In the genomic region with DNA sequence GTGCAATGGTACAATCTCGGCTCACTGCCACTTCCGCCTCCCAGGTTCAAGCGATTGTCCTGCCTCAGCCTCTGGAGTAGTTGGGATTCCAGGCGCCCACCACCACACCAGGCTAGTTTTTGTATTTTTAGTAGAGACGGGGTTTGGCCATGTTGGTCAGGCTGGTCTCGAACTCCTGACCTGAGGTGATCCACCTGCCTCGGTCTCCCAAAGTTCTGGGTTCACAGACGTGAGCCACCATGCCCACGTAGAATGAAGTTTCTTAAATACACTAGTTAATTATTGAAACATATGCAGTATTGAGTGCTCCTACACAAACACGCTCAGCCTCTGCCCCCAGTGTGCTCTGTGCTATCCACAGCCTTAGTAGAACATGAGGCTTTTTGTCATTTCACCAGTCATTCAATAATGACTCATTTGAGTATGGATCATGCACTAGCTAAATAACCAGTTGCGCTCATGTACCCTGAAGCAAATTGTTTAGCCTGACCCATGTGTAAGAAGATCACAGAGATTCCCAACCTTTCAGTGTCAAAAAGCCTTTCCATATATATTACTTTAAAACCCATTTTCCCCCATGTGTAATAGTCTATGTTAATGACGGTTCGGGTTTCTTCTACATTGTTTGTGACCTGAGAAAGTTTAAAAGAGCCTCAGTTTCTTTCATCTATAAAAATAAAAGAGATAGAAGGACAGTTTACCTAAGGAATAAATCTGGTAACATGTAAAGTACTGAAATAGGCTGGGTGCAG, we compare ENCODE assay signal across 8 cellular contexts. TPM values are rescaled to one million over a fixed set of nuclear protein-coding genes. Genes with fewer than 3 reads are reported as not detected.
DNase-seq lines count a peak whose midpoint lies in the region; ATAC-seq and TF ChIP-seq lines count a peak whose summit lies in the region.

No MANE protein-coding gene starts in this region.

- H3K27me3 ChIP-seq in neutrophil = no peaks in the 10 kb centered on the region
- H3K27me3 ChIP-seq in aorta (ENCODE audit: control insufficient read depth in 1 of 2, insufficient read depth in 2 of 2, low read length in 1 of 2) = peaks cover 0 to 2% of the 10 kb centered on the region in 2 donors
- H3K27me3 ChIP-seq in HAP-1 (ENCODE audit: low read depth) = no peaks in the 10 kb centered on the region

- H3K4me1 ChIP-seq in neutrophil (ENCODE audit: control insufficient read depth in 1 of 2, insufficient read depth in 1 of 2, low read depth in 1 of 2, low read length in 1 of 2) (peaks cover 27 to 57% of the 10 kb centered on the region in 2 experiments), aorta (ENCODE audit: control insufficient read depth in 1 of 2, insufficient read depth in 2 of 2, low read length in 2 of 2) (peaks cover 4 to 11% of the 10 kb centered on the region in 2 donors), HAP-1 (peaks cover 46% of the 10 kb centered on the region)

- in situ Hi-C loops in HAP-1 (cut with MboI; ENCODE audit: low sequenced_read_pairs) = no loop called here

- H3K4me3 ChIP-seq in neutrophil (ENCODE audit: low read depth in 1 of 2, low read length in 1 of 2) = no peak overlapping the region
- no peak overlapping the region for H3K4me3 ChIP-seq in aorta (ENCODE audit: low read length in 2 of 2)
- no peak overlapping the region for H3K4me3 ChIP-seq in HAP-1

- no peak for TF ChIP-seq CTCF in neutrophil (IDR thresholded peaks at IDR 0.05)

- H3K9me3 ChIP-seq in neutrophil (no peaks in the 10 kb centered on the region), aorta (ENCODE audit: control insufficient read depth, low read length) (no peaks in the 10 kb centered on the region), HAP-1 (no peaks in the 10 kb centered on the region)

- peak; percentile 92 for DNase-seq in GM04504 (ENCODE audit: low read depth)
- DNase-seq in UCSD-AML1 (lab: John Stamatoyannopoulos, UW; ENCODE audit: unreplicated experiment) = peak; percentile 28
- peak; percentile 86 to 89 for DNase-seq in aorta
- DNase-seq in HuH-7.5 (ENCODE audit: low spot score) = no peak
- no peak for DNase-seq in HAP-1 (ENCODE audit: low spot score in 2 of 2)

- intact Hi-C loops in dendritic cell treated with granulocyte-macrophage colony-stimulating factor and Interleukin-4, amounts not matched to agents 40 ng/mL and 50 ng/mL, for 4 days (cut with micrococcal nuclease) = no loop called here
- intact Hi-C loops in aorta (cut with DNase I) = no loop called here

- H3K36me3 Mint-ChIP-seq in dendritic cell treated with granulocyte-macrophage colony-stimulating factor and Interleukin-4, amounts not matched to agents 40 ng/mL and 50 ng/mL, for 4 days (ENCODE audit: low read depth) = peaks cover 51% of the 10 kb centered on the region

- ATAC-seq in HG02981 (IDR thresholded peaks at IDR 0.05; ENCODE audit: unreplicated experiment) (peak; percentile 42), aorta (ENCODE audit: low FRiP score) (no peak)

- H3K27me3 Mint-ChIP-seq in dendritic cell treated with granulocyte-macrophage colony-stimulating factor and Interleukin-4, amounts not matched to agents 40 ng/mL and 50 ng/mL, for 4 days = no peaks in the 10 kb centered on the region

- WGBS in aorta, 2 donors = 58 to 69% methylated on average over 13 of the region's 13 CpGs

- H3K27ac Mint-ChIP-seq in dendritic cell treated with granulocyte-macrophage colony-stimulating factor and Interleukin-4, amounts not matched to agents 40 ng/mL and 50 ng/mL, for 4 days = peak overlapping the region; percentile 100

- H3K4me1 Mint-ChIP-seq in dendritic cell treated with granulocyte-macrophage colony-stimulating factor and Interleukin-4, amounts not matched to agents 40 ng/mL and 50 ng/mL, for 4 days (ENCODE audit: low read depth) = peaks cover 48% of the 10 kb centered on the region

- H3K4me3 Mint-ChIP-seq in dendritic cell treated with granulocyte-macrophage colony-stimulating factor and Interleukin-4, amounts not matched to agents 40 ng/mL and 50 ng/mL, for 4 days = peak overlapping the region; percentile 67

- H3K27ac ChIP-seq in neutrophil (peak overlapping the region; percentile 11), aorta (ENCODE audit: low read depth in 1 of 2, low read length in 2 of 2) (peak overlapping the region; percentile 51 to 60)

- H3K9me3 Mint-ChIP-seq in dendritic cell treated with granulocyte-macrophage colony-stimulating factor and Interleukin-4, amounts not matched to agents 40 ng/mL and 50 ng/mL, for 4 days = no peaks in the 10 kb centered on the region

- H3K36me3 ChIP-seq in neutrophil (peaks cover 57% of the 10 kb centered on the region), aorta (ENCODE audit: control insufficient read depth in 1 of 2, insufficient read depth in 2 of 2, low read length in 1 of 2) (no peaks in the 10 kb centered on the region), HAP-1 (replicated peaks) (peaks cover 19% of the 10 kb centered on the region)

RNA-seq across cellular contexts. Expression of a gene that starts 49.7 kb away (rescaled TPM):
- total RNA-seq in aorta = 10 to 100 TPM in 1 of 2 donors, 1 to 10 TPM in 1; 9.4 to 12.0 TPM
- 1 to 10 TPM; 6.6 to 8.4 TPM for polyA plus RNA-seq in aorta

RNA-seq across cellular contexts. Expression of a gene that starts 49.8 kb away (rescaled TPM):
- 10 to 100 TPM; 40.9 to 51.0 TPM for total RNA-seq in aorta
- 10 to 100 TPM in 1 of 2 donors, 1 to 10 TPM in 1; 9.6 to 10.4 TPM for polyA plus RNA-seq in aorta

Comparison
In these comparisons a context has a peak if more than half of its experiments do, and no peak if none do; other contexts are left out.
1. DNase-seq: peak in GM04504 (single experiment), UCSD-AML1 (single experiment) and aorta (2 of 2); none in HuH-7.5 (single experiment) and HAP-1 (0 of 2).